ENCODE assay signal across 24 cellular contexts in the genomic region with DNA sequence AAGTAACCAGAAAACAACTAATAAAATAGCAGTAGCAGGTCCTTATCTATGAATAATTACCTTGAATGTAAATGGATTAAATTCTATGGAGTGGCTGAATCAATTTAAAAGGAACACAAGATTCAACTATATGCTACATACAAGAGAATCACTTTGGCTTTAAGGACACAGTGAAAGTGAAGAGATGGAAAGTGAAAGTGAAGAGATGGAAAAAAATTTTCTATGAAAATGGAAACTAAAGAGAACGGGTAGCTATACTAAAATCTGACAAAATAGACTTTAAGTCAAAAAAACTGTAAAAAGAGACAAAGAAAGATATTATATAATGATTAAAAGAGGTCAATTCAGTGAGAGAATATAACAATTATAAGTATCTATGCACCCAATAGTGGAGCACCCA. TPM values are rescaled to one million over a fixed set of nuclear protein-coding genes. Genes with fewer than 3 reads are reported as not detected.
DNase-seq lines count a peak whose midpoint lies in the region; ATAC-seq and TF ChIP-seq lines count a peak whose summit lies in the region.
"Had no signal": no experiment of that assay in that cellular context is flagged by ENCODE, and none has a peak within 500 bp of the region (broad histone marks: within the 10 kb centered on the region; RNA-seq: fewer than 3 reads in every experiment).

No MANE protein-coding gene starts in this region.

- no peaks in the 10 kb centered on the region for H3K36me3 ChIP-seq in OCI-LY1 (ENCODE audit: insufficient read depth, low read length)

- peaks cover 19% of the 10 kb centered on the region for H3K4me1 ChIP-seq in OCI-LY1 (ENCODE audit: insufficient read depth, low read length, severe bottlenecking)

- H4K20me1 ChIP-seq in OCI-LY1 (ENCODE audit: insufficient read depth, low read length) = no peaks in the 10 kb centered on the region

- no peak overlapping the region for H3K4me3 Mint-ChIP-seq in activated CD4-positive, alpha-beta T cell treated with anti-CD3 and anti-CD28 coated beads for 36 hours
- H3K4me3 Mint-ChIP-seq in memory B cell = peak overlapping the region; percentile 3
- no peak overlapping the region for H3K4me3 Mint-ChIP-seq in natural killer cell treated with Interleukin-12 subunit alpha and Interleukin-12 subunit beta and Interleukin-15 and Interleukin-18, amount 100 ng/mL, for 72 hours
- H3K4me3 Mint-ChIP-seq: CD4-positive, alpha-beta memory T cell had no signal

- no peaks in the 10 kb centered on the region for H3F3A ChIP-seq in OCI-LY1 (ENCODE audit: insufficient read depth, low read length)

- H3K27me3 ChIP-seq in OCI-LY1 (ENCODE audit: insufficient read depth, low read length) = no peaks in the 10 kb centered on the region

- peak overlapping the region; percentile 4; the same call in 1 of the 2 replicates for H3K9ac ChIP-seq in OCI-LY1 (ENCODE audit: low read length)
- H3K9ac ChIP-seq: KMS-11 had no signal

- H3K4me3 ChIP-seq in GM12865 (ENCODE audit: low read depth, low read length) (no peak overlapping the region; the same call in 1 of the 2 replicates), OCI-LY1 (ENCODE audit: low read depth, low read length, poor library complexity, severe bottlenecking) (no peak overlapping the region)

- POLR2A ChIA-PET in activated CD4-positive, alpha-beta T cell treated with anti-CD3 and anti-CD28 coated beads for 36 hours (lab: Charles Lee) = no interaction called here

- intact Hi-C loops in activated CD4-positive, alpha-beta T cell treated with anti-CD3 and anti-CD28 coated beads for 36 hours (cut with DNase I, micrococcal nuclease) = no loop called here

- 0 out of 2 replicates have a peak, but pooled peaks cover 6% of the 10 kb centered on the region for H3K9me3 ChIP-seq in OCI-LY1 (ENCODE audit: low read length)

- peaks cover 10% of the 10 kb centered on the region for H3K9me3 Mint-ChIP-seq in activated CD4-positive, alpha-beta T cell treated with anti-CD3 and anti-CD28 coated beads for 36 hours (ENCODE audit: low read depth)
- H3K9me3 Mint-ChIP-seq in memory B cell = peaks cover 8% of the 10 kb centered on the region
- peaks cover 7% of the 10 kb centered on the region for H3K9me3 Mint-ChIP-seq in natural killer cell treated with Interleukin-12 subunit alpha and Interleukin-12 subunit beta and Interleukin-15 and Interleukin-18, amount 100 ng/mL, for 72 hours

- H3K36me3 Mint-ChIP-seq in activated CD4-positive, alpha-beta T cell treated with anti-CD3 and anti-CD28 coated beads for 36 hours (ENCODE audit: low read depth) = no peaks in the 10 kb centered on the region
- peaks cover 5% of the 10 kb centered on the region for H3K36me3 Mint-ChIP-seq in memory B cell
- peaks cover 14% of the 10 kb centered on the region for H3K36me3 Mint-ChIP-seq in natural killer cell treated with Interleukin-12 subunit alpha and Interleukin-12 subunit beta and Interleukin-15 and Interleukin-18, amount 100 ng/mL, for 72 hours

- TF ChIP-seq CTCF in GM12865 (IDR thresholded peaks at IDR 0.05; ENCODE audit: insufficient read depth, low read depth, low read length, missing control alignments) (no peak), OCI-LY1 (IDR thresholded peaks at IDR 0.05; ENCODE audit: low read length) (no peak)

- CTCF ChIA-PET in activated CD4-positive, alpha-beta T cell treated with anti-CD3 and anti-CD28 coated beads for 36 hours (lab: Charles Lee) = interaction anchor here (0.7 kb wide), 1 partner anchor 194 kb away, joined by 3 read pairs; no protein-coding TSS in a partner anchor

- no peak for DNase-seq in activated CD4-positive, alpha-beta T cell treated with anti-CD3 and anti-CD28 coated beads for 36 hours
- DNase-seq in activated CD4-positive, alpha-beta T cell treated with anti-CD3 and anti-CD28 coated beads, Interleukin-2, amount 50 U/mL, for 1 hour = no peak
- DNase-seq in GM12865 (ENCODE audit: low read depth) = peak; percentile 16
- DNase-seq in memory B cell (ENCODE audit: low spot score in 2 of 2) = no peak
- DNase-seq in natural killer cell treated with Interleukin-12 subunit alpha and Interleukin-12 subunit beta and Interleukin-15 and Interleukin-18, amount 100 ng/mL, for 72 hours (ENCODE audit: low spot score) = no peak
- no peak for DNase-seq in NCI-H146 treated with DMSO at 0.1 percent for 48 hours (lab: John Stamatoyannopoulos, UW; ENCODE audit: unreplicated experiment)
- DNase-seq: 8988T; CD4-positive, alpha-beta memory T cell; DMS153; GF-D8; NCI-H1092; NCI-H146; NCI-H2081 treated with DMSO at 0.1 percent for 48 hours; NCI-H510A; NCI-H774; PC-3; RPMI8226; SHP77 treated with DMSO at 0.1 percent for 48 hours had no signal

- peak overlapping the region; percentile 84 for H3K27ac ChIP-seq in OCI-LY1 (ENCODE audit: low read depth, low read length, poor library complexity, severe bottlenecking)
- H3K27ac ChIP-seq: KMS-11 had no signal

- H3K79me2 ChIP-seq in OCI-LY1 (ENCODE audit: insufficient read depth, low read length) = no peaks in the 10 kb centered on the region

- ATAC-seq in activated CD4-positive, alpha-beta T cell treated with anti-CD3 and anti-CD28 coated beads for 36 hours = peak; percentile 39
- ATAC-seq in memory B cell (ENCODE audit: low read depth) (no peak), GM18520 (IDR thresholded peaks at IDR 0.05; ENCODE audit: unreplicated experiment) (no peak)
- ATAC-seq in natural killer cell treated with Interleukin-12 subunit alpha and Interleukin-12 subunit beta and Interleukin-15 and Interleukin-18, amount 100 ng/mL, for 72 hours = no peak
- ATAC-seq: PC-3 had no signal

- peaks cover 7% of the 10 kb centered on the region for H3K27me3 Mint-ChIP-seq in activated CD4-positive, alpha-beta T cell treated with anti-CD3 and anti-CD28 coated beads for 36 hours
- peaks cover 9% of the 10 kb centered on the region for H3K27me3 Mint-ChIP-seq in memory B cell
- peaks cover 29 to 47% of the 10 kb centered on the region in 2 donors for H3K27me3 Mint-ChIP-seq in natural killer cell treated with Interleukin-12 subunit alpha and Interleukin-12 subunit beta and Interleukin-15 and Interleukin-18, amount 100 ng/mL, for 72 hours

- H3K9me2 ChIP-seq in OCI-LY1 (ENCODE audit: low read depth, low read length) = no peaks in the 10 kb centered on the region

- H3K4me1 Mint-ChIP-seq in activated CD4-positive, alpha-beta T cell treated with anti-CD3 and anti-CD28 coated beads for 36 hours = peaks cover 6% of the 10 kb centered on the region
- peaks cover 7% of the 10 kb centered on the region for H3K4me1 Mint-ChIP-seq in memory B cell
- peaks cover 0 to 8% of the 10 kb centered on the region in 2 donors for H3K4me1 Mint-ChIP-seq in natural killer cell treated with Interleukin-12 subunit alpha and Interleukin-12 subunit beta and Interleukin-15 and Interleukin-18, amount 100 ng/mL, for 72 hours (ENCODE audit: low read depth in 2 of 2)

- peak overlapping the region; percentile 43 for H3K4me2 ChIP-seq in OCI-LY1 (ENCODE audit: low read length)
- H3K4me2 ChIP-seq: KMS-11 had no signal

- no peak overlapping the region for H2AFZ ChIP-seq in OCI-LY1 (ENCODE audit: low read length)

- H3K27ac Mint-ChIP-seq in activated CD4-positive, alpha-beta T cell treated with anti-CD3 and anti-CD28 coated beads for 36 hours = peak overlapping the region; percentile 24
- H3K27ac Mint-ChIP-seq in memory B cell = no peak overlapping the region
- no peak overlapping the region for H3K27ac Mint-ChIP-seq in natural killer cell treated with Interleukin-12 subunit alpha and Interleukin-12 subunit beta and Interleukin-15 and Interleukin-18, amount 100 ng/mL, for 72 hours
- H3K27ac Mint-ChIP-seq: CD4-positive, alpha-beta memory T cell had no signal

RNA-seq across cellular contexts. Expression of a gene that starts 54.7 kb away (rescaled TPM):
- not detected for total RNA-seq in activated CD4-positive, alpha-beta T cell treated with anti-CD3 and anti-CD28 coated beads for 36 hours
- not detected for total RNA-seq in natural killer cell treated with Interleukin-12 subunit alpha and Interleukin-12 subunit beta and Interleukin-15 and Interleukin-18, amount 100 ng/mL, for 72 hours
- total RNA-seq: CD4-positive, alpha-beta memory T cell; H4; HT1080; M059J; PC-3 had no signal
